1 cellular context compared by ENCODE assay signal in the genomic region with DNA sequence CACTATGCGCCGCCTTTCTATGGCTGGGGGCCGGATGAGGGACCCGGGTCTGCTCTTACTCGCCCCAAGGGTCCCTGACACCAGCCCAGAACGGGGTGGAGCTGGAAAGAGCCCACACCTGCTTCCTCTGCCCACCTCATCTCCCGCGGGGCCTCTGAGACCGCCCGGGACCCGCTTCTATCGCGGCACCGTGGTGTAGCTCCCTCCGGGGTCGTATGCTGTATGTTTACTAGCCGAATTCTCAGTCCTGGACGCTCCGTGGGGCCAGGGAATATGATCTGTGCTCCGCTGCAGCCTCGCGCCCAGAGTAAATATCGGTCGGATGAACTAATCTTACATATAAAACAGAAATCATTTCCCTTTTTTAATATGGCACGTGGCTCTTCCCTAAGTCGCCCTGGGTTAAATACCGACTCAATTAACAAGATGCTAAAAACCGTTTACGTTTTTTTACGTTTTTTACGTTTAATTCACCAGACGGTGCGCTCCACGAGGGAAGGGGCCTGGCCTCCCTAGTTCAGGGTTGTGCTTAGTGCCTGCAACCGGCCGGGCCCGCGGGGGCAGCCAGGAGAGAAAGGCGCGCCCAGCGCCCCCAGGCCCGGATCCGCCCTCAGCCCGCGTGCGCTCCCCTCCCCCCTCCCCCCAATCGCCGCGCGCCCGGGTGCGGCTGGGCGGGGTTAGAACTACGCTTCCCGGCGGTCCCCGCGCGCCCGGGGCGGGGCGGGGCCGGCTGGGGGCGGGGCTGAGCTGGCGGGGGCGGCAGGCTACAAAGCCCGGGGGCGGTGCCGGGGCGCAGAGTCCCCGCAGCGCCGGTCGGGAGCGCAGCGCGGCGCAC.
TF ChIP-seq lines count a peak whose summit lies in the region.

A gene (plus strand): TSS at position 793 of the 835 bp plus-strand sequence. CDS start 186 bp downstream, outside the sequence.

TF ChIP-seq in GM23338, 12 proteins besides CTCF, POLR2A, EP300 and RAD21 (continued from another document):
- TF ChIP-seq, protein P1, sequence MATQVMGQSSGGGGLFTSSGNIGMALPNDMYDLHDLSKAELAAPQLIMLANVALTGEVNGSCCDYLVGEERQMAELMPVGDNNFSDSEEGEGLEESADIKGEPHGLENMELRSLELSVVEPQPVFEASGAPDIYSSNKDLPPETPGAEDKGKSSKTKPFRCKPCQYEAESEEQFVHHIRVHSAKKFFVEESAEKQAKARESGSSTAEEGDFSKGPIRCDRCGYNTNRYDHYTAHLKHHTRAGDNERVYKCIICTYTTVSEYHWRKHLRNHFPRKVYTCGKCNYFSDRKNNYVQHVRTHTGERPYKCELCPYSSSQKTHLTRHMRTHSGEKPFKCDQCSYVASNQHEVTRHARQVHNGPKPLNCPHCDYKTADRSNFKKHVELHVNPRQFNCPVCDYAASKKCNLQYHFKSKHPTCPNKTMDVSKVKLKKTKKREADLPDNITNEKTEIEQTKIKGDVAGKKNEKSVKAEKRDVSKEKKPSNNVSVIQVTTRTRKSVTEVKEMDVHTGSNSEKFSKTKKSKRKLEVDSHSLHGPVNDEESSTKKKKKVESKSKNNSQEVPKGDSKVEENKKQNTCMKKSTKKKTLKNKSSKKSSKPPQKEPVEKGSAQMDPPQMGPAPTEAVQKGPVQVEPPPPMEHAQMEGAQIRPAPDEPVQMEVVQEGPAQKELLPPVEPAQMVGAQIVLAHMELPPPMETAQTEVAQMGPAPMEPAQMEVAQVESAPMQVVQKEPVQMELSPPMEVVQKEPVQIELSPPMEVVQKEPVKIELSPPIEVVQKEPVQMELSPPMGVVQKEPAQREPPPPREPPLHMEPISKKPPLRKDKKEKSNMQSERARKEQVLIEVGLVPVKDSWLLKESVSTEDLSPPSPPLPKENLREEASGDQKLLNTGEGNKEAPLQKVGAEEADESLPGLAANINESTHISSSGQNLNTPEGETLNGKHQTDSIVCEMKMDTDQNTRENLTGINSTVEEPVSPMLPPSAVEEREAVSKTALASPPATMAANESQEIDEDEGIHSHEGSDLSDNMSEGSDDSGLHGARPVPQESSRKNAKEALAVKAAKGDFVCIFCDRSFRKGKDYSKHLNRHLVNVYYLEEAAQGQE (IDR thresholded peaks at IDR 0.05; ENCODE audit: unreplicated experiment): no peak
- TF ChIP-seq EZH2 (IDR thresholded peaks at IDR 0.05; ENCODE audit: low read depth, unreplicated experiment): no peak
- TF ChIP-seq STAT1 (IDR thresholded peaks at IDR 0.05; ENCODE audit: unreplicated experiment): no peak
- TF ChIP-seq, protein P2, sequence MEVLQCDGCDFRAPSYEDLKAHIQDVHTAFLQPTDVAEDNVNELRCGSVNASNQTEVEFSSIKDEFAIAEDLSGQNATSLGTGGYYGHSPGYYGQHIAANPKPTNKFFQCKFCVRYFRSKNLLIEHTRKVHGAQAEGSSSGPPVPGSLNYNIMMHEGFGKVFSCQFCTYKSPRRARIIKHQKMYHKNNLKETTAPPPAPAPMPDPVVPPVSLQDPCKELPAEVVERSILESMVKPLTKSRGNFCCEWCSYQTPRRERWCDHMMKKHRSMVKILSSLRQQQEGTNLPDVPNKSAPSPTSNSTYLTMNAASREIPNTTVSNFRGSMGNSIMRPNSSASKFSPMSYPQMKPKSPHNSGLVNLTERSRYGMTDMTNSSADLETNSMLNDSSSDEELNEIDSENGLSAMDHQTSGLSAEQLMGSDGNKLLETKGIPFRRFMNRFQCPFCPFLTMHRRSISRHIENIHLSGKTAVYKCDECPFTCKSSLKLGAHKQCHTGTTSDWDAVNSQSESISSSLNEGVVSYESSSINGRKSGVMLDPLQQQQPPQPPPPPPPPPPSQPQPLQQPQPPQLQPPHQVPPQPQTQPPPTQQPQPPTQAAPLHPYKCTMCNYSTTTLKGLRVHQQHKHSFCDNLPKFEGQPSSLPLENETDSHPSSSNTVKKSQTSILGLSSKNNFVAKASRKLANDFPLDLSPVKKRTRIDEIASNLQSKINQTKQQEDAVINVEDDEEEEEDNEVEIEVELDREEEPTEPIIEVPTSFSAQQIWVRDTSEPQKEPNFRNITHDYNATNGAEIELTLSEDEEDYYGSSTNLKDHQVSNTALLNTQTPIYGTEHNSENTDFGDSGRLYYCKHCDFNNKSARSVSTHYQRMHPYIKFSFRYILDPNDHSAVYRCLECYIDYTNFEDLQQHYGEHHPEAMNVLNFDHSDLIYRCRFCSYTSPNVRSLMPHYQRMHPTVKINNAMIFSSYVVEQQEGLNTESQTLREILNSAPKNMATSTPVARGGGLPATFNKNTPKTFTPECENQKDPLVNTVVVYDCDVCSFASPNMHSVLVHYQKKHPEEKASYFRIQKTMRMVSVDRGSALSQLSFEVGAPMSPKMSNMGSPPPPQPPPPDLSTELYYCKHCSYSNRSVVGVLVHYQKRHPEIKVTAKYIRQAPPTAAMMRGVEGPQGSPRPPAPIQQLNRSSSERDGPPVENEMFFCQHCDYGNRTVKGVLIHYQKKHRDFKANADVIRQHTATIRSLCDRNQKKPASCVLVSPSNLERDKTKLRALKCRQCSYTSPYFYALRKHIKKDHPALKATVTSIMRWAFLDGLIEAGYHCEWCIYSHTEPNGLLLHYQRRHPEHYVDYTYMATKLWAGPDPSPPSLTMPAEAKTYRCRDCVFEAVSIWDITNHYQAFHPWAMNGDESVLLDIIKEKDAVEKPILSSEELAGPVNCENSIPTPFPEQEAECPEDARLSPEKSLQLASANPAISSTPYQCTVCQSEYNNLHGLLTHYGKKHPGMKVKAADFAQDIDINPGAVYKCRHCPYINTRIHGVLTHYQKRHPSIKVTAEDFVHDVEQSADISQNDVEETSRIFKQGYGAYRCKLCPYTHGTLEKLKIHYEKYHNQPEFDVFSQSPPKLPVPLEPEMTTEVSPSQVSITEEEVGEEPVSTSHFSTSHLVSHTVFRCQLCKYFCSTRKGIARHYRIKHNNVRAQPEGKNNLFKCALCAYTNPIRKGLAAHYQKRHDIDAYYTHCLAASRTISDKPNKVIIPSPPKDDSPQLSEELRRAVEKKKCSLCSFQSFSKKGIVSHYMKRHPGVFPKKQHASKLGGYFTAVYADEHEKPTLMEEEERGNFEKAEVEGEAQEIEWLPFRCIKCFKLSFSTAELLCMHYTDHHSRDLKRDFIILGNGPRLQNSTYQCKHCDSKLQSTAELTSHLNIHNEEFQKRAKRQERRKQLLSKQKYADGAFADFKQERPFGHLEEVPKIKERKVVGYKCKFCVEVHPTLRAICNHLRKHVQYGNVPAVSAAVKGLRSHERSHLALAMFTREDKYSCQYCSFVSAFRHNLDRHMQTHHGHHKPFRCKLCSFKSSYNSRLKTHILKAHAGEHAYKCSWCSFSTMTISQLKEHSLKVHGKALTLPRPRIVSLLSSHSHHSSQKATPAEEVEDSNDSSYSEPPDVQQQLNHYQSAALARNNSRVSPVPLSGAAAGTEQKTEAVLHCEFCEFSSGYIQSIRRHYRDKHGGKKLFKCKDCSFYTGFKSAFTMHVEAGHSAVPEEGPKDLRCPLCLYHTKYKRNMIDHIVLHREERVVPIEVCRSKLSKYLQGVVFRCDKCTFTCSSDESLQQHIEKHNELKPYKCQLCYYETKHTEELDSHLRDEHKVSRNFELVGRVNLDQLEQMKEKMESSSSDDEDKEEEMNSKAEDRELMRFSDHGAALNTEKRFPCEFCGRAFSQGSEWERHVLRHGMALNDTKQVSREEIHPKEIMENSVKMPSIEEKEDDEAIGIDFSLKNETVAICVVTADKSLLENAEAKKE (CRISPR knock-in tag; IDR thresholded peaks at IDR 0.05): no peak
